In genomic region chr22:44878483-44879300, GRCh38 we compare ENCODE assay signal across 21 cellular contexts.
A peak's percentile ranks its signal among the peaks of the same experiment; 100 is the strongest.
DNase-seq lines count a peak whose midpoint lies in the region; FAIRE-seq and TF ChIP-seq lines count a peak whose summit lies in the region.
"Had no signal": no experiment of that assay in that cellular context is flagged by ENCODE, and none has a peak within 500 bp of the region (broad histone marks: within the 10 kb centered on the region; RNA-seq: fewer than 3 reads in every experiment).

No MANE protein-coding gene starts in this region.

- H3K4me2 ChIP-seq in H9 (ENCODE audit: insufficient read depth, insufficient read length, low read length): no peak overlapping the region
- H3K4me2 ChIP-seq: BLaER1, PC-9 had no signal

- FAIRE-seq in kidney (lab: Jason Lieb, UNC): no peak
- FAIRE-seq: D721Med had no signal

- H3K9me3 Mint-ChIP-seq in H9: peaks cover 13 to 16% of the 10 kb centered on the region in 2 experiments

- H3K4me1 Mint-ChIP-seq in H9: no peaks in the 10 kb centered on the region

- no peaks in the 10 kb centered on the region; the same call in 1 of the 2 replicates for H3K27me3 Mint-ChIP-seq in H9 (ENCODE audit: low read depth)
- H3K27me3 Mint-ChIP-seq: CD4-positive, alpha-beta T cell had no signal

- H3K36me3 ChIP-seq in kidney (ENCODE audit: control insufficient read depth in 1 of 2, insufficient read depth in 2 of 2, low read length in 2 of 2): no peaks in the 10 kb centered on the region
- H3K36me3 ChIP-seq in spleen: no peaks in the 10 kb centered on the region
- H3K36me3 ChIP-seq: BLaER1, MG63, SJSA1 had no signal

- H3K4ac ChIP-seq in H9 (ENCODE audit: low read depth, low read length): no peak overlapping the region

- H2BK20ac ChIP-seq in H9 (ENCODE audit: low read depth, low read length, poor library complexity, severe bottlenecking): no peak overlapping the region

- no peak overlapping the region for H2BK5ac ChIP-seq in H9 (ENCODE audit: insufficient read length, low read length)

- no peak overlapping the region for H2AK5ac ChIP-seq in H9 (ENCODE audit: insufficient read length, low read length)

- TF ChIP-seq POLR2A in spleen (IDR thresholded peaks at IDR 0.05): no peak

- no peak overlapping the region for H3K4me3 Mint-ChIP-seq in H9
- H3K4me3 Mint-ChIP-seq: CD4-positive, alpha-beta T cell had no signal

- no peak overlapping the region for H3K14ac ChIP-seq in H9 (ENCODE audit: insufficient read depth, low read length)

- no peak overlapping the region for H2BK15ac ChIP-seq in H9 (ENCODE audit: low read depth, low read length)

- intact Hi-C loops in kidney (cut with DNase I) (no loop called here), spleen (cut with DNase I; ENCODE audit: low total_unique reads) (no loop called here)

- H2BK12ac ChIP-seq in H9 (ENCODE audit: insufficient read length, low read depth, low read length): no peak overlapping the region

- H3K79me2 ChIP-seq in H9 (ENCODE audit: insufficient read depth, low read length): no peaks in the 10 kb centered on the region

- H3K27me3 ChIP-seq in H9 (ENCODE audit: insufficient read depth, low read length) (no peaks in the 10 kb centered on the region), spleen (replicated peaks in 1 of 7) (no peaks in the 10 kb centered on the region)
- H3K27me3 ChIP-seq: BLaER1, SJSA1 had no signal

- no peaks in the 10 kb centered on the region for H3K79me1 ChIP-seq in H9 (ENCODE audit: insufficient read depth, low read depth, low read length, poor library complexity, severe bottlenecking)

- H3K9me3 ChIP-seq in H9 (ENCODE audit: control insufficient read depth, low read depth, low read length) (no peaks in the 10 kb centered on the region), kidney (ENCODE audit: control insufficient read depth in 1 of 2, low read length in 2 of 2) (peaks cover 0 to 4% of the 10 kb centered on the region in 2 donors), spleen (peaks cover 0 to 22% (median 16%) of the 10 kb centered on the region in 8 donors)
- H3K9me3 ChIP-seq: MG63, SJSA1 had no signal

- no peak overlapping the region for H3K23ac ChIP-seq in H9 (ENCODE audit: insufficient read length, low read depth, low read length)

- peaks cover 31 to 50% (median 47%) of the 10 kb centered on the region in 3 experiments for H3K36me3 Mint-ChIP-seq in H9 (ENCODE audit: insufficient read depth in 1 of 3, low read depth in 3 of 3)

- H4K8ac ChIP-seq in H9 (replicated peaks; ENCODE audit: insufficient read length, low read depth, low read length): no peak overlapping the region

- no peak overlapping the region for H3T11ph ChIP-seq in H9 (ENCODE audit: low read length)

- H3K56ac ChIP-seq in H9 (ENCODE audit: insufficient read length, low read depth, low read length): no peak overlapping the region

- H3K27ac ChIP-seq in H9 (ENCODE audit: insufficient read length, low read depth, low read length): no peak overlapping the region
- no peak overlapping the region for H3K27ac ChIP-seq in kidney (ENCODE audit: low read depth in 2 of 2, low read length in 2 of 2)
- no peak overlapping the region for H3K27ac ChIP-seq in spleen
- H3K27ac ChIP-seq: BLaER1, GM23248, PC-9, SJSA1 had no signal

- H2AFZ ChIP-seq in H9 (ENCODE audit: low read length): no peak overlapping the region
- H2AFZ ChIP-seq: GM23248, PC-9 had no signal

- no CpG with 5 or more reads among the region's 14 CpGs for WGBS in H9 (ENCODE audit: extremely low coverage, insufficient read length, low lambda C conversion rate)
- WGBS in spleen, 5 donors: 79 to 88% (median 81%) methylated on average over 12 to 14 of the region's 14 CpGs

- H4K91ac ChIP-seq in H9 (ENCODE audit: insufficient read length, low read depth, low read length): no peak overlapping the region

- no peak overlapping the region for H4K5ac ChIP-seq in H9 (ENCODE audit: insufficient read length, low read depth, low read length)

- TF ChIP-seq CTCF in H9 (conservative IDR thresholded peaks at IDR 0.05): no peak
- no peak for TF ChIP-seq CTCF in kidney (IDR thresholded peaks at IDR 0.05; ENCODE audit: borderline replicate concordance, extremely low read depth, insufficient read depth)
- TF ChIP-seq CTCF in spleen (IDR thresholded peaks at IDR 0.05 in 8 of 11, conservative IDR thresholded peaks at IDR 0.05 in 3 of 11): no peak

- peak overlapping the region in 1 of 3 experiments; percentile 49; a peak in 1 of 7 replicates for H3K27ac Mint-ChIP-seq in H9
- H3K27ac Mint-ChIP-seq: CD4-positive, alpha-beta T cell had no signal

- peak; percentile 24 for DNase-seq in activated effector memory CD4-positive, alpha-beta T cell treated with anti-CD3 and anti-CD28 coated beads, Interleukin-2, amount 50 U/mL, for 16 hours
- no peak for DNase-seq in activated effector memory CD4-positive, alpha-beta T cell treated with Interleukin-2 at 50 U/mL for 16 hours
- DNase-seq in H9 (peak; percentile 23), kidney (peak; percentile 57), spleen (peak; percentile 58), NCI-H2081 (lab: John Stamatoyannopoulos, UW) (no peak)
- no peak for DNase-seq in stimulated activated CD4-positive, alpha-beta T cell treated with anti-CD3 and anti-CD28 coated beads, Interleukin-2, amount 100 ng/mL, for 48 hours
- DNase-seq: GM23248, HCEC 1CT, IMR-90, KG1, MG63, NCI-H2029, NCI-H446 treated with DMSO at 0.1 percent for 48 hours, NCI-H526, PC-9, Right ventricle myocardium superior had no signal

- no peak overlapping the region for H3K18ac ChIP-seq in H9 (ENCODE audit: insufficient read length, low read depth, low read length)

- H2BK120ac ChIP-seq in H9 (ENCODE audit: low read depth, low read length, poor library complexity, severe bottlenecking): no peak overlapping the region

- H4K20me1 ChIP-seq in H9 (ENCODE audit: control insufficient read depth, insufficient read depth, insufficient read length): no peaks in the 10 kb centered on the region
- H4K20me1 ChIP-seq: BLaER1 had no signal

- H3K9ac ChIP-seq in H9 (ENCODE audit: extremely low read depth, insufficient read length, low read length) (no peak overlapping the region), kidney (ENCODE audit: low read length in 2 of 2) (no peak overlapping the region)
- H3K9ac ChIP-seq: BLaER1, GM23248 had no signal

- no peaks in the 10 kb centered on the region for H3K4me1 ChIP-seq in H9 (ENCODE audit: insufficient read depth, low read length)
- H3K4me1 ChIP-seq in kidney (ENCODE audit: control insufficient read depth in 1 of 2, insufficient read depth in 1 of 2, low read depth in 1 of 2, low read length in 2 of 2): no peaks in the 10 kb centered on the region
- no peaks in the 10 kb centered on the region for H3K4me1 ChIP-seq in spleen
- H3K4me1 ChIP-seq: BLaER1, SJSA1 had no signal

- H3K4me3 ChIP-seq in kidney (ENCODE audit: low read length in 2 of 2): no peak overlapping the region
- H3K4me3 ChIP-seq in spleen: no peak overlapping the region
- H3K4me3 ChIP-seq: BLaER1, GM23248, MG63, PC-9, SJSA1 had no signal

- no peaks in the 10 kb centered on the region for H3K23me2 ChIP-seq in H9 (ENCODE audit: insufficient read length, low read depth, low read length, poor library complexity, severe bottlenecking)

Comparison
In these comparisons a context has a peak if more than half of its experiments do, and no peak if none do; other contexts are left out.
1. DNase-seq: peak in activated effector memory CD4-positive, alpha-beta T cell treated with anti-CD3 and anti-CD28 coated beads, Interleukin-2, amount 50 U/mL, for 16 hours (single experiment), H9 (single experiment), kidney (single experiment) and spleen (single experiment); none in activated effector memory CD4-positive, alpha-beta T cell treated with Interleukin-2 at 50 U/mL for 16 hours (single experiment), stimulated activated CD4-positive, alpha-beta T cell treated with anti-CD3 and anti-CD28 coated beads, Interleukin-2, amount 100 ng/mL, for 48 hours (0 of 2) and NCI-H2081 (0 of 2).